28 cellular contexts compared by ENCODE assay signal in the genomic region with DNA sequence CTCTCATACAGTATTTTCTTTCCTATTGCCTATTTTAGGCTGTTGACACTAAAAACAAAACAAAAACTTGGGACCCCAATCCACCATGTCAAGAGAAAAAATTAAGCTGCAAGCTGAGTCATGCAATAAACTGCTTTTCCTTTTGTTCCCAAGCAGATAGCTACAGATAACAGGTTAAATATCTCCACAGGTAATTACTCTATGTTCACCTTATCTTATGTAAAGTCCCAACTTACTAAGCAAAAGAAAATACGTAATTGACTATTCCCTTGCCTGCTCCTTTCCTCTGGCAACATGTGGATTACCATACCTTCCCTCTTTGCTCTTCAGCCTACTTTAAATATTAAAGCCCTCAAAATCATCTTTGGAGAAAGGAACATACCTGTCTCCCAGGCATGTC.
"Had no signal": no experiment of that assay in that cellular context is flagged by ENCODE, and none has a peak within 500 bp of the region (broad histone marks: within the 10 kb centered on the region; RNA-seq: fewer than 3 reads in every experiment).

No MANE protein-coding gene starts in this region.

- H3K9me3 Mint-ChIP-seq: mesothelial cell of epicardium; naive thymus-derived CD4-positive, alpha-beta T cell; nephron; neural crest cell; stimulated activated effector memory CD8-positive, alpha-beta T cell treated with anti-CD3 and anti-CD28 coated beads, Interleukin-12 subunit alpha, Interleukin-12 subunit beta, amount 100 ng/mL, for 72 hours; stimulated activated naive CD8-positive, alpha-beta T cell treated with anti-CD3 and anti-CD28 coated beads, Interleukin-15, amount 100 ng/mL, for 72 hours had no signal

- H3K4me3 ChIP-seq: heart left ventricle, left lung, lower lobe of right lung, pancreas, prostate gland, skin epidermis, spleen, tibial nerve, upper lobe of left lung had no signal

- H3K36me3 ChIP-seq: prostate gland had no signal

- H3K27me3 ChIP-seq: heart left ventricle, left lung, pancreas, spleen, tibial nerve, upper lobe of left lung had no signal

- H3K27me3 Mint-ChIP-seq: naive thymus-derived CD4-positive, alpha-beta T cell; stimulated activated naive CD8-positive, alpha-beta T cell treated with anti-CD3 and anti-CD28 coated beads, Interleukin-15, amount 100 ng/mL, for 72 hours had no signal

- H3K4me3 Mint-ChIP-seq: mesothelial cell of epicardium; naive thymus-derived CD4-positive, alpha-beta T cell; nephron; neural crest cell; stimulated activated effector memory CD8-positive, alpha-beta T cell treated with anti-CD3 and anti-CD28 coated beads, Interleukin-12 subunit alpha, Interleukin-12 subunit beta, amount 100 ng/mL, for 72 hours; stimulated activated naive CD8-positive, alpha-beta T cell treated with anti-CD3 and anti-CD28 coated beads, Interleukin-15, amount 100 ng/mL, for 72 hours had no signal

- DNase-seq: glutamatergic neuron; heart left ventricle; kidney glomerular epithelial cell; left cardiac atrium; left lung; lower lobe of right lung; mammary epithelial cell; mesenchymal stem cell; naive thymus-derived CD4-positive, alpha-beta T cell; nucleus accumbens; pancreas; retina; right cardiac atrium; spleen; stimulated activated CD4-positive, alpha-beta T cell treated with anti-CD3 and anti-CD28 coated beads, Interleukin-4, amount 100 ng/mL, for 24 hours; stimulated activated naive CD4-positive, alpha-beta T cell; stimulated activated naive CD8-positive, alpha-beta T cell treated with anti-CD3 and anti-CD28 coated beads, Interleukin-15, amount 100 ng/mL, for 72 hours; substantia nigra; upper lobe of left lung had no signal

- H3K9me3 ChIP-seq: heart left ventricle, left lung, lower lobe of right lung, pancreas, prostate gland, spleen, tibial nerve, upper lobe of left lung had no signal

- H3K4me1 Mint-ChIP-seq: mesothelial cell of epicardium; naive thymus-derived CD4-positive, alpha-beta T cell; nephron; neural crest cell; stimulated activated effector memory CD8-positive, alpha-beta T cell treated with anti-CD3 and anti-CD28 coated beads, Interleukin-12 subunit alpha, Interleukin-12 subunit beta, amount 100 ng/mL, for 72 hours; stimulated activated naive CD8-positive, alpha-beta T cell treated with anti-CD3 and anti-CD28 coated beads, Interleukin-15, amount 100 ng/mL, for 72 hours had no signal

- H3K4me1 ChIP-seq: left lung, lower lobe of right lung, pancreas, prostate gland, tibial nerve, upper lobe of left lung had no signal

- H3K27ac Mint-ChIP-seq: mesothelial cell of epicardium; naive thymus-derived CD4-positive, alpha-beta T cell; nephron; stimulated activated effector memory CD8-positive, alpha-beta T cell treated with anti-CD3 and anti-CD28 coated beads, Interleukin-12 subunit alpha, Interleukin-12 subunit beta, amount 100 ng/mL, for 72 hours had no signal

- ATAC-seq: heart left ventricle; left cardiac atrium; left lung; lower lobe of right lung; naive thymus-derived CD4-positive, alpha-beta T cell; right cardiac atrium; sciatic nerve; stimulated activated effector memory CD8-positive, alpha-beta T cell treated with anti-CD3 and anti-CD28 coated beads, Interleukin-12 subunit alpha, Interleukin-12 subunit beta, amount 100 ng/mL, for 72 hours; stimulated activated naive CD8-positive, alpha-beta T cell treated with anti-CD3 and anti-CD28 coated beads, Interleukin-15, amount 100 ng/mL, for 72 hours had no signal

- H3K27ac ChIP-seq: heart left ventricle, left lung, lower lobe of right lung, pancreas, prostate gland, skin epidermis, spleen, tibial nerve, upper lobe of left lung had no signal

- FAIRE-seq: keratinocyte, pancreas had no signal
